ENCODE assay signal across 8 cellular contexts in the genomic region with DNA sequence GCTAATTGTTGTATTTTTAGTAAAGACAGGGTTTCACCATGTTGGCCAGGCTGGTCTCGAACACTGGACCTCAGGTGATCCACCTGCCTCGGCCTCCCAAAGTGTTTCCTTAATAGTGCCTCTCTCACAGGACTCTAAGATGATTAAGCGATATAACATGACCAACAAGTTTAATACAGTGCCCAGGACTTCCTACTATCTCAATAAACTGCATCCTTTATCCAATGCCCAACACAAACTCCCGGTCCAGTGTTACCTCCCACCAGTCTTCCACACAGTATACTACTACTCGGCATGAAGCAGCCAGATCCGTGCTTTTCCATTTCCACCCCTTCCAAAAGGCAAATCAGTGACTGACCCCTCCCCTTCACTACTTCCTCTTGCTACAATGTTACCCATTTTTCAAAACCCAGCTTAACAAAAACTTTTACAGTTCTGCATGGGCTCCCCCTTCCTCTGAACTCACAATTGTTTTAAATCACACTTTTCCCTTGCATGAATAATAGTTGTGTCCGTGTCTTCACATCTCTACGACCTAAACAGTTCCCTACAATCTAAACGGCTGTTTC. TPM values are rescaled to one million over a fixed set of nuclear protein-coding genes. Genes with fewer than 3 reads are reported as not detected.
A peak's percentile ranks its signal among the peaks of the same experiment; 100 is the strongest.
DNase-seq lines count a peak whose midpoint lies in the region; ATAC-seq and TF ChIP-seq lines count a peak whose summit lies in the region.

No MANE protein-coding gene starts in this region.

- no peaks in the 10 kb centered on the region for H3K27me3 ChIP-seq in BE2C
- H3K27me3 ChIP-seq in breast epithelium = no peaks in the 10 kb centered on the region
- H3K27me3 ChIP-seq in muscle layer of duodenum (ENCODE audit: low read depth, low read length) = no peaks in the 10 kb centered on the region

- intact Hi-C loops in breast epithelium (cut with DNase I; ENCODE audit: low total_unique reads) = no loop called here

- peak overlapping the region; percentile 94 for H3K4me3 ChIP-seq in BE2C (ENCODE audit: low read depth, low read length)
- H3K4me3 ChIP-seq in breast epithelium = peak overlapping the region; percentile 72 to 80 (median 78)
- H3K4me3 ChIP-seq in muscle layer of duodenum (ENCODE audit: low read depth in 1 of 2, low read length in 2 of 2) = peak overlapping the region; percentile 80 to 94

- H3K4me1 ChIP-seq in BE2C (no peaks in the 10 kb centered on the region), breast epithelium (no peaks in the 10 kb centered on the region), muscle layer of duodenum (ENCODE audit: control insufficient read depth in 1 of 2, insufficient read depth in 2 of 2, low read length in 2 of 2) (peaks cover 7 to 9% of the 10 kb centered on the region in 2 donors)

- no peak for TF ChIP-seq POLR2A in breast epithelium (IDR thresholded peaks at IDR 0.05)

- no peak for ATAC-seq in HG03469 (IDR thresholded peaks at IDR 0.05; ENCODE audit: unreplicated experiment)

- TF ChIP-seq CTCF in BE2C (IDR thresholded peaks at IDR 0.05; ENCODE audit: low read depth, low read length) (no peak), breast epithelium (IDR thresholded peaks at IDR 0.05) (no peak)

- H3K9me3 ChIP-seq in BE2C = no peaks in the 10 kb centered on the region
- no peaks in the 10 kb centered on the region for H3K9me3 ChIP-seq in KOPT-K1 (ENCODE audit: insufficient read depth, low read length, poor library complexity, severe bottlenecking)
- no peaks in the 10 kb centered on the region for H3K9me3 ChIP-seq in breast epithelium
- H3K9me3 ChIP-seq in muscle layer of duodenum (ENCODE audit: control insufficient read depth in 1 of 2, low read length in 2 of 2) = no peaks in the 10 kb centered on the region

- H3K36me3 ChIP-seq in BE2C (peaks cover 75% of the 10 kb centered on the region), KOPT-K1 (ENCODE audit: insufficient read depth, low read length) (peaks cover 83% of the 10 kb centered on the region), breast epithelium (no peaks in the 10 kb centered on the region), muscle layer of duodenum (ENCODE audit: control insufficient read depth in 1 of 2, insufficient read depth in 2 of 2, low read length in 2 of 2) (peaks cover 48 to 55% of the 10 kb centered on the region in 2 donors)

- H3K27ac ChIP-seq in KOPT-K1 (ENCODE audit: low read depth, low read length, poor library complexity, severe bottlenecking) (peak overlapping the region; percentile 80), breast epithelium (peak overlapping the region in 1 of 2 donors; percentile 88), muscle layer of duodenum (ENCODE audit: low read length) (peak overlapping the region; percentile 82)

- DNase-seq in BE2C (no peak), breast epithelium (ENCODE audit: low spot score in 2 of 2) (no peak), GF-D8 (lab: John Stamatoyannopoulos, UW) (no peak), kidney glomerular epithelial cell (lab: John Stamatoyannopoulos, UW) (no peak), NCI-H2227 (lab: John Stamatoyannopoulos, UW; ENCODE audit: unreplicated experiment) (no peak)

RNA-seq across cellular contexts. Expression of a gene that starts 0.9 kb away (rescaled TPM):
- 222 TPM for polyA plus RNA-seq in BE2C (2012; ENCODE audit: insufficient read depth, insufficient read length, low read depth)
- 10 to 100 TPM; 30.6 to 37.6 (median 31.5) TPM for total RNA-seq in breast epithelium

RNA-seq across cellular contexts. Expression of a gene that starts 11.4 kb away (rescaled TPM):
- 129 TPM for polyA plus RNA-seq in BE2C (2012; ENCODE audit: insufficient read depth, insufficient read length, low read depth)
- total RNA-seq in breast epithelium = 10 to 100 TPM in 2 of 3 donors, 1 to 10 TPM in 1; 7.2 to 22.4 (median 15.7) TPM

RNA-seq across cellular contexts. Expression of a gene that starts 32.9 kb away (rescaled TPM):
- polyA plus RNA-seq in BE2C (2012; ENCODE audit: insufficient read depth, insufficient read length, low read depth) = 8,477 TPM
- total RNA-seq in breast epithelium = 1,000 to 10,000 TPM; 1,134 to 1,818 (median 1,628) TPM

RNA-seq across cellular contexts. Expression of a gene that starts 40.0 kb away (rescaled TPM):
- 347 TPM for polyA plus RNA-seq in BE2C (2012; ENCODE audit: insufficient read depth, insufficient read length, low read depth)
- 100 to 1,000 TPM; 162 to 227 (median 203) TPM for total RNA-seq in breast epithelium
